In genomic region chr6:85126448-85127178, GRCh38 we compare ENCODE assay signal across 8 cellular contexts.
A peak's percentile ranks its signal among the peaks of the same experiment; 100 is the strongest.
DNase-seq lines count a peak whose midpoint lies in the region; ATAC-seq and TF ChIP-seq lines count a peak whose summit lies in the region.

No MANE protein-coding gene starts in this region.

- no peak overlapping the region for H3K27ac ChIP-seq in heart left ventricle

- no peak for TF ChIP-seq POLR2A in heart left ventricle (IDR thresholded peaks at IDR 0.05)

- no peak overlapping the region for H3K9ac ChIP-seq in skeletal muscle satellite cell (ENCODE audit: low read depth, low read length)

- intact Hi-C loops in heart left ventricle (cut with DNase I) = no loop called here

- peak overlapping the region; percentile 72 for H3K4me2 ChIP-seq in skeletal muscle satellite cell (ENCODE audit: low read length)

- H3K4me1 ChIP-seq in BE2C (no peaks in the 10 kb centered on the region), heart left ventricle (no peaks in the 10 kb centered on the region), skeletal muscle satellite cell (ENCODE audit: control insufficient read depth, insufficient read depth, low read length) (no peaks in the 10 kb centered on the region)

- TF ChIP-seq CTCF in BE2C (IDR thresholded peaks at IDR 0.05; ENCODE audit: low read depth, low read length) = peak; percentile 75
- TF ChIP-seq CTCF in heart left ventricle (IDR thresholded peaks at IDR 0.05) = peak in 5 of 12 donors; percentile 11 to 43 (median 27)

- whole genome bisulfite sequencing in heart left ventricle, 4 donors = 24 to 33% (median 27%) methylated on average over 11 to 12 of the region's 12 CpGs

- H3K27me3 ChIP-seq in BE2C = no peaks in the 10 kb centered on the region; the same call in none of the 2 replicates
- peaks cover 0 to 4% (median 0%) of the 10 kb centered on the region in 9 donors for H3K27me3 ChIP-seq in heart left ventricle
- H3K27me3 ChIP-seq in skeletal muscle satellite cell (ENCODE audit: control insufficient read depth, insufficient read depth, low read length) = peaks cover 58% of the 10 kb centered on the region

- H3K4me3 ChIP-seq in BE2C (ENCODE audit: low read depth, low read length) (peak overlapping the region; percentile 27; the same call in 1 of the 2 replicates), heart left ventricle (no peak overlapping the region), skeletal muscle satellite cell (ENCODE audit: low read length) (peak overlapping the region; percentile 25)

- no peaks in the 10 kb centered on the region for H3K36me3 ChIP-seq in BE2C
- H3K36me3 ChIP-seq in heart left ventricle = no peaks in the 10 kb centered on the region
- H3K36me3 ChIP-seq in skeletal muscle satellite cell (ENCODE audit: insufficient read depth, low read length) = no peaks in the 10 kb centered on the region

- H3K9me3 ChIP-seq in BE2C (no peaks in the 10 kb centered on the region), heart left ventricle (no peaks in the 10 kb centered on the region), skeletal muscle satellite cell (replicated peaks; ENCODE audit: low read length) (no peaks in the 10 kb centered on the region)

- peak; percentile 66 for DNase-seq in BE2C
- DNase-seq in T1000 (lab: John Stamatoyannopoulos, UW) = peak; percentile 27
- peak in 3 of 5 donors; percentile 30 to 35 (median 34) for DNase-seq in heart left ventricle
- DNase-seq in effector CD4-positive, alpha-beta T cell = no peak
- no peak for DNase-seq in NCI-H128 (lab: John Stamatoyannopoulos, UW; ENCODE audit: unreplicated experiment)

- ATAC-seq in GM18861 (IDR thresholded peaks at IDR 0.05; ENCODE audit: unreplicated experiment) (peak; percentile 74), HG03520 (IDR thresholded peaks at IDR 0.05; ENCODE audit: unreplicated experiment) (peak; percentile 63), heart left ventricle (peak in 2 of 4 donors; percentile 31 to 34)

Comparison
In these comparisons a context has a peak if more than half of its experiments do, and no peak if none do; other contexts are left out.
1. DNase-seq: peak in BE2C (single experiment), T1000 (single experiment) and heart left ventricle (3 of 5); none in effector CD4-positive, alpha-beta T cell (single experiment) and NCI-H128 (single experiment).
2. H3K4me3 ChIP-seq: peak in BE2C (single experiment) and skeletal muscle satellite cell (single experiment); none in heart left ventricle (0 of 12).